In the genomic region with DNA sequence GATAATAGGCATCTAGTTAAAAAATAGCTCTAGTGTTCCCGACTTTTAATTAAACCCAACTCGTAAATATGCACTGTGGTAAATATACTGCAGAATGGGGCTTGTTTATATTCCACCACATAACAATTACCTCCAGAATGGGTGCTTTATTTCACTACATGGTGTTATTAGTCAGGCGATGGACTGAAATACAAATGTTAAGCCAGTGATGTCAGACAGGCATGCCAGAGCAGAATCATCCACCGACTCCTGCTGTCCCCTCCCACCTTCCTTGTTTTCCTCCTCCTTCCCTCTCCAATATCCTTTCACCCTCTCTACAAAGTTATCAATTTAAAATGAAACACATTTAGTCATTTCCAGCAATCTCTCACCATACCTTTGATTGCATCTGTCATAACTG, we compare ENCODE assay signal across 16 cellular contexts.
DNase-seq lines count a peak whose midpoint lies in the region; ATAC-seq and TF ChIP-seq lines count a peak whose summit lies in the region.
"Had no signal": no experiment of that assay in that cellular context is flagged by ENCODE, and none has a peak within 500 bp of the region (broad histone marks: within the 10 kb centered on the region; RNA-seq: fewer than 3 reads in every experiment).

No MANE protein-coding gene starts in this region.

- H3K27me3 ChIP-seq in mammary epithelial cell (ENCODE audit: insufficient read depth, low read length) (no peaks in the 10 kb centered on the region), breast epithelium (no peaks in the 10 kb centered on the region), osteoblast (ENCODE audit: insufficient read depth, low read length) (no peaks in the 10 kb centered on the region)

- peaks cover 6% of the 10 kb centered on the region for H3K9me3 Mint-ChIP-seq in stimulated activated memory B cell treated with anti-CD40 and anti-IgM and Interleukin-4, amounts not matched to agents 10 μg/mL and 1 μg/mL and 100 μg/mL, for 72 hours
- H3K9me3 Mint-ChIP-seq: CD8-positive, alpha-beta T cell; GM23338 had no signal

- H3K4me3 Mint-ChIP-seq in stimulated activated memory B cell treated with anti-CD40 and anti-IgM and Interleukin-4, amounts not matched to agents 10 μg/mL and 1 μg/mL and 100 μg/mL, for 72 hours: no peak overlapping the region
- H3K4me3 Mint-ChIP-seq: CD14-positive monocyte; CD8-positive, alpha-beta T cell; GM23338 had no signal

- H3K36me3 Mint-ChIP-seq in stimulated activated memory B cell treated with anti-CD40 and anti-IgM and Interleukin-4, amounts not matched to agents 10 μg/mL and 1 μg/mL and 100 μg/mL, for 72 hours: no peaks in the 10 kb centered on the region
- H3K36me3 Mint-ChIP-seq: CD14-positive monocyte; CD8-positive, alpha-beta T cell had no signal

- no peak for TF ChIP-seq POLR2A in breast epithelium (IDR thresholded peaks at IDR 0.05)

- in situ Hi-C loops in mammary epithelial cell (cut with MboI; ENCODE audit: low sequenced_read_pairs in 2 of 2): no loop called here

- no peaks in the 10 kb centered on the region for H3K79me2 ChIP-seq in mammary epithelial cell (ENCODE audit: insufficient read depth, low read length)
- no peaks in the 10 kb centered on the region for H3K79me2 ChIP-seq in osteoblast (ENCODE audit: insufficient read depth, low read length)

- no peaks in the 10 kb centered on the region for H3K36me3 ChIP-seq in mammary epithelial cell (ENCODE audit: insufficient read depth, low read length)
- H3K36me3 ChIP-seq in breast epithelium: no peaks in the 10 kb centered on the region
- H3K36me3 ChIP-seq in osteoblast (ENCODE audit: insufficient read depth, low read length): no peaks in the 10 kb centered on the region

- DNase-seq in mammary epithelial cell (peak; percentile 53), breast epithelium (ENCODE audit: low spot score in 2 of 2) (no peak), fibroblast of mammary gland (ENCODE audit: low read depth) (peak; percentile 39), left kidney (ENCODE audit: low read depth, low spot score) (peak; percentile 28), osteoblast (ENCODE audit: insufficient read length, low spot score, missing footprints) (no peak), UCSD-AML1 (lab: John Stamatoyannopoulos, UW; ENCODE audit: unreplicated experiment) (no peak)
- DNase-seq: CD8-positive, alpha-beta T cell; COR-L47; DND-41; GF-D8; H7 had no signal

- intact Hi-C loops in mammary epithelial cell (cut with micrococcal nuclease): loop anchor here (10.0 kb wide), 1 partner anchor 209 kb away; no protein-coding TSS in a partner anchor
- intact Hi-C loops in breast epithelium (cut with DNase I; ENCODE audit: low total_unique reads): no loop called here

- H3K4me3 ChIP-seq in mammary epithelial cell (replicated peaks in 1 of 3; ENCODE audit: insufficient read depth in 1 of 3, low read depth in 2 of 3, low read length in 3 of 3) (no peak overlapping the region), breast epithelium (no peak overlapping the region), fibroblast of mammary gland (ENCODE audit: control insufficient read depth, low read depth, low read length) (no peak overlapping the region), osteoblast (ENCODE audit: insufficient read depth, low read length) (no peak overlapping the region)
- H3K4me3 ChIP-seq: GM23338 had no signal

- no peak overlapping the region for H3K4me2 ChIP-seq in mammary epithelial cell (ENCODE audit: insufficient read depth, low read depth, low read length)
- no peak overlapping the region for H3K4me2 ChIP-seq in osteoblast (ENCODE audit: insufficient read depth, low read length)
- H3K4me2 ChIP-seq: GM23338 had no signal

- H3K9me3 ChIP-seq in mammary epithelial cell (replicated peaks; ENCODE audit: insufficient read depth, low read length): no peaks in the 10 kb centered on the region
- no peaks in the 10 kb centered on the region for H3K9me3 ChIP-seq in breast epithelium
- no peaks in the 10 kb centered on the region for H3K9me3 ChIP-seq in osteoblast (ENCODE audit: low read depth, low read length)

- H4K20me1 ChIP-seq in mammary epithelial cell (ENCODE audit: insufficient read depth, low read length): no peaks in the 10 kb centered on the region
- no peaks in the 10 kb centered on the region for H4K20me1 ChIP-seq in osteoblast (ENCODE audit: insufficient read depth, low read length)

- H3K4me1 Mint-ChIP-seq in stimulated activated memory B cell treated with anti-CD40 and anti-IgM and Interleukin-4, amounts not matched to agents 10 μg/mL and 1 μg/mL and 100 μg/mL, for 72 hours: peaks cover 6% of the 10 kb centered on the region

- 39% methylated on average over 4 of the region's 4 CpGs for WGBS in mammary epithelial cell (ENCODE audit: low coverage, missing lambda C conversion rate)

- no TSS peak for BruUV-seq in mammary epithelial cell (replicated peaks; lab: Mats Ljungman, UMichigan)

- no peak overlapping the region for H3K27ac Mint-ChIP-seq in stimulated activated memory B cell treated with anti-CD40 and anti-IgM and Interleukin-4, amounts not matched to agents 10 μg/mL and 1 μg/mL and 100 μg/mL, for 72 hours
- H3K27ac Mint-ChIP-seq: CD14-positive monocyte; CD8-positive, alpha-beta T cell; GM23338 had no signal

- no peak overlapping the region for H3K27ac ChIP-seq in mammary epithelial cell (ENCODE audit: insufficient read depth, low read depth, low read length)
- no peak overlapping the region for H3K27ac ChIP-seq in breast epithelium
- no peak overlapping the region for H3K27ac ChIP-seq in osteoblast (ENCODE audit: low read depth, low read length)
- H3K27ac ChIP-seq: 22Rv1 had no signal

- ATAC-seq in stimulated activated memory B cell treated with anti-CD40 and anti-IgM and Interleukin-4, amounts not matched to agents 10 μg/mL and 1 μg/mL and 100 μg/mL, for 72 hours: no peak
- ATAC-seq: CD8-positive, alpha-beta T cell; GM23338; HepG2 had no signal

- CTCF ChIA-PET in mammary epithelial cell (lab: Charles Lee; ENCODE audit: low non-redundant PET): no interaction called here

- H3K4me1 ChIP-seq in mammary epithelial cell (ENCODE audit: insufficient read depth, low read length) (peaks cover 16% of the 10 kb centered on the region), breast epithelium (no peaks in the 10 kb centered on the region), osteoblast (ENCODE audit: insufficient read depth, low read length) (peaks cover 18% of the 10 kb centered on the region)

- dilution Hi-C loops in mammary epithelial cell (cut with HindIII; ENCODE audit: low sequenced_read_pairs): no loop called here

- H2AFZ ChIP-seq in mammary epithelial cell (ENCODE audit: low read depth, low read length) (no peak overlapping the region), osteoblast (ENCODE audit: low read length) (no peak overlapping the region)
- H2AFZ ChIP-seq: GM23338 had no signal

- TF ChIP-seq CTCF in mammary epithelial cell (conservative IDR thresholded peaks at IDR 0.05 in 1 of 2, IDR thresholded peaks at IDR 0.05 in 1 of 2; ENCODE audit: extremely low read depth in 1 of 2, insufficient read depth in 1 of 2, low read depth in 1 of 2, low read length in 2 of 2) (no peak), breast epithelium (IDR thresholded peaks at IDR 0.05) (no peak), fibroblast of mammary gland (conservative IDR thresholded peaks at IDR 0.05; ENCODE audit: control insufficient read depth, insufficient read depth, low read depth, low read length) (no peak), osteoblast (IDR thresholded peaks at IDR 0.05; ENCODE audit: extremely low read depth, low read depth, low read length) (no peak)

- no peak overlapping the region for H3K9ac ChIP-seq in mammary epithelial cell (ENCODE audit: insufficient read depth, low read length)

- no peaks in the 10 kb centered on the region for H3K27me3 Mint-ChIP-seq in stimulated activated memory B cell treated with anti-CD40 and anti-IgM and Interleukin-4, amounts not matched to agents 10 μg/mL and 1 μg/mL and 100 μg/mL, for 72 hours

Comparison
In these comparisons a context has a peak if more than half of its experiments do, and no peak if none do; other contexts are left out.
1. DNase-seq: peak in mammary epithelial cell (single experiment), fibroblast of mammary gland (single experiment) and left kidney (single experiment); none in breast epithelium (0 of 2), osteoblast (single experiment) and UCSD-AML1 (single experiment).